24 cellular contexts compared by ENCODE assay signal in genomic region chr3:184511741-184512140, GRCh38. TPM values are rescaled to one million over a fixed set of nuclear protein-coding genes. Genes with fewer than 3 reads are reported as not detected.
A peak's percentile ranks its signal among the peaks of the same experiment; 100 is the strongest.
DNase-seq lines count a peak whose midpoint lies in the region; ATAC-seq, FAIRE-seq and TF ChIP-seq lines count a peak whose summit lies in the region.
"Had no signal": no experiment of that assay in that cellular context is flagged by ENCODE, and none has a peak within 500 bp of the region (broad histone marks: within the 10 kb centered on the region; RNA-seq: fewer than 3 reads in every experiment).

No MANE protein-coding gene starts in this region.

- H3K36me3 ChIP-seq in HEK293 (ENCODE audit: control insufficient read depth in 2 of 2, insufficient read depth in 1 of 2, low read length in 2 of 2) (no peaks in the 10 kb centered on the region), astrocyte (ENCODE audit: insufficient read depth, low read length) (no peaks in the 10 kb centered on the region)
- H3K36me3 ChIP-seq: BE2C, BLaER1 had no signal

- DNase-seq in astrocyte (ENCODE audit: low read depth) (no peak), endothelial cell (ENCODE audit: low spot score) (no peak)
- DNase-seq: 8988T; ACHN; BE2C; C1 segment of cervical spinal cord; Calu3; CD4-positive, alpha-beta memory T cell; CD4-positive, CD25-positive, alpha-beta regulatory T cell; CD8-positive, alpha-beta memory T cell; COR-L47; DMS79 treated with DMSO at 0.1 percent for 48 hours; GF-D8 had no signal

- CTCF ChIA-PET in HEK293 (lab: Yijun Ruan, JAX), result interaction anchor here (0.7 to 4.7 kb wide), 7 partner anchors 10 to 141 kb away, joined by 3 to 85 read pairs (median 8); partner anchors contain the start of gene EPHB3

- peaks cover 67% of the 10 kb centered on the region for H3K27me3 Mint-ChIP-seq in astrocyte (ENCODE audit: low read depth, unreplicated experiment)
- peaks cover 14% of the 10 kb centered on the region for H3K27me3 Mint-ChIP-seq in endothelial cell (ENCODE audit: unreplicated experiment)

- H3K4me3 ChIP-seq in HEK293 (ENCODE audit: low read depth, low read length), result no peak overlapping the region
- no peak overlapping the region for H3K4me3 ChIP-seq in astrocyte (ENCODE audit: insufficient read depth, low read depth, low read length)
- H3K4me3 ChIP-seq: BLaER1 had no signal

- H3K79me2 ChIP-seq in astrocyte (ENCODE audit: insufficient read depth, low read length), result no peaks in the 10 kb centered on the region

- ATAC-seq in GM19395 (IDR thresholded peaks at IDR 0.05; ENCODE audit: unreplicated experiment) (no peak), esophagus mucosa (no peak), GM19023 (IDR thresholded peaks at IDR 0.05; ENCODE audit: unreplicated experiment) (no peak), GM19035 (IDR thresholded peaks at IDR 0.05; ENCODE audit: unreplicated experiment) (no peak)

- no peak overlapping the region for H3K27ac ChIP-seq in HEK293 (ENCODE audit: extremely low read depth, low read depth, low read length)
- no peak overlapping the region for H3K27ac ChIP-seq in astrocyte (ENCODE audit: low read depth, low read length)
- H3K27ac ChIP-seq: BLaER1 had no signal

- TF ChIP-seq CTCF in HEK293 (tag by site-specific recombination; IDR thresholded peaks at IDR 0.05), result no peak
- TF ChIP-seq CTCF in astrocyte (IDR thresholded peaks at IDR 0.05; ENCODE audit: insufficient read depth, low read depth, low read length), result no peak
- TF ChIP-seq CTCF in endothelial cell (IDR thresholded peaks at IDR 0.05; ENCODE audit: unreplicated experiment), result no peak

- H2AFZ ChIP-seq in astrocyte (ENCODE audit: low read depth, low read length), result no peak overlapping the region

- POLR2A ChIA-PET in HEK293 (lab: Yijun Ruan, JAX), result no interaction called here

- H3K4me1 Mint-ChIP-seq in astrocyte (ENCODE audit: low read depth, unreplicated experiment), result peaks cover 5% of the 10 kb centered on the region
- peaks cover 38% of the 10 kb centered on the region for H3K4me1 Mint-ChIP-seq in endothelial cell (ENCODE audit: unreplicated experiment)

- peaks cover 45% of the 10 kb centered on the region for H3K27me3 ChIP-seq in astrocyte (ENCODE audit: insufficient read depth, low read length)

- H3K9me3 ChIP-seq in HEK293 (ENCODE audit: control insufficient read depth, insufficient read depth, low read depth, low read length) (no peaks in the 10 kb centered on the region), astrocyte (ENCODE audit: insufficient read depth, low read depth, low read length) (peaks cover 3% of the 10 kb centered on the region)
- H3K9me3 ChIP-seq: BE2C had no signal

- no peak for FAIRE-seq in astrocyte (lab: Jason Lieb, UNC)
- FAIRE-seq: A204.1, D721Med, G401.6, GM12891, GM19239 had no signal

- no peaks in the 10 kb centered on the region for H3K36me3 Mint-ChIP-seq in astrocyte (ENCODE audit: low read depth, unreplicated experiment)
- peaks cover 9% of the 10 kb centered on the region for H3K36me3 Mint-ChIP-seq in endothelial cell (ENCODE audit: low read depth, unreplicated experiment)
- H3K36me3 Mint-ChIP-seq: CD4-positive, alpha-beta memory T cell; CD4-positive, CD25-positive, alpha-beta regulatory T cell; CD8-positive, alpha-beta memory T cell had no signal

- H3K4me1 ChIP-seq in HEK293 (ENCODE audit: control insufficient read depth, insufficient read depth, low read length), result no peaks in the 10 kb centered on the region; the same call in 1 of the 2 replicates
- H3K4me1 ChIP-seq in astrocyte (ENCODE audit: insufficient read depth, low read length), result peaks cover 11% of the 10 kb centered on the region
- H3K4me1 ChIP-seq: BE2C had no signal

- H3K4me3 Mint-ChIP-seq in astrocyte (ENCODE audit: unreplicated experiment), result peak overlapping the region; percentile 32
- no peak overlapping the region for H3K4me3 Mint-ChIP-seq in endothelial cell (ENCODE audit: unreplicated experiment)
- H3K4me3 Mint-ChIP-seq: CD4-positive, CD25-positive, alpha-beta regulatory T cell had no signal

- H3K4me2 ChIP-seq in astrocyte (ENCODE audit: low read length), result no peak overlapping the region
- H3K4me2 ChIP-seq: BLaER1 had no signal

- no peak overlapping the region for H3K9ac ChIP-seq in astrocyte (ENCODE audit: low read length)
- H3K9ac ChIP-seq: BLaER1 had no signal

- H3K9me3 Mint-ChIP-seq in astrocyte (ENCODE audit: unreplicated experiment) (peaks cover 21% of the 10 kb centered on the region), endothelial cell (ENCODE audit: unreplicated experiment) (no peaks in the 10 kb centered on the region)
- H3K9me3 Mint-ChIP-seq: CD8-positive, alpha-beta memory T cell had no signal

- H4K20me1 ChIP-seq in astrocyte (ENCODE audit: insufficient read depth, low read length), result no peaks in the 10 kb centered on the region
- H4K20me1 ChIP-seq: BLaER1 had no signal

- H3K27ac Mint-ChIP-seq in astrocyte (ENCODE audit: unreplicated experiment) (no peak overlapping the region), endothelial cell (ENCODE audit: unreplicated experiment) (peak overlapping the region; percentile 68)
- H3K27ac Mint-ChIP-seq: CD4-positive, alpha-beta memory T cell; CD8-positive, alpha-beta memory T cell had no signal

TF ChIP-seq in HEK293, 187 proteins besides CTCF, POLR2A, EP300 and RAD21:
- no peak for TF ChIP-seq ZNF423 (tag by site-specific recombination; IDR thresholded peaks at IDR 0.05)
- TF ChIP-seq ZNF133 (tag by site-specific recombination; IDR thresholded peaks at IDR 0.05), result peak; percentile 97

RNA-seq across cellular contexts. Expression of gene EPHB3, which starts 49.8 kb away (rescaled TPM):
- total RNA-seq in astrocyte, result 17.2 and 27.0 TPM in 2 replicates
- total RNA-seq in endothelial cell (ENCODE audit: unreplicated experiment), result 4.3 TPM
- 44.7 TPM for total RNA-seq in esophagus mucosa
- total RNA-seq: CD4-positive, CD25-positive, alpha-beta regulatory T cell had no signal
